In genomic region chr11:120226242-120226641, GRCh38 we compare ENCODE assay signal across 16 cellular contexts. TPM values are rescaled to one million over a fixed set of nuclear protein-coding genes. Genes with fewer than 3 reads are reported as not detected.
"Had no signal": no experiment of that assay in that cellular context is flagged by ENCODE, and none has a peak within 500 bp of the region (broad histone marks: within the 10 kb centered on the region; RNA-seq: fewer than 3 reads in every experiment).

No MANE protein-coding gene starts in this region.

- H2AFZ ChIP-seq: parathyroid adenoma had no signal

- DNase-seq: activated CD4-positive, alpha-beta T cell treated with anti-CD3 and anti-CD28 coated beads, Interleukin-2, amount 10 ng/mL, durations not matched to agents 7 days and 5 days; activated T-cell treated with anti-CD3 and anti-CD28 coated beads for 4 hours; amniotic stem cell; brain microvascular endothelial cell; dorsolateral prefrontal cortex; foreskin fibroblast; SK-N-SH; T-helper 1 cell had no signal

- H3K27me3 ChIP-seq: brain microvascular endothelial cell, dorsolateral prefrontal cortex, upper lobe of left lung had no signal

- H3K4me3 ChIP-seq: skin epidermis, upper lobe of left lung had no signal

- H3K9ac ChIP-seq: parathyroid adenoma, SK-N-SH had no signal

- ATAC-seq: esophagus mucosa, WTC11 had no signal

- H3K9me3 ChIP-seq: SK-N-SH, upper lobe of left lung had no signal

- H3K27ac ChIP-seq: brain microvascular endothelial cell, parathyroid adenoma had no signal

- H3K36me3 ChIP-seq: brain microvascular endothelial cell, upper lobe of left lung had no signal

- H3K4me2 ChIP-seq: SK-N-SH had no signal

RNA-seq across cellular contexts. Expression of gene POU2F3, which starts 13.7 kb away (rescaled TPM):
- total RNA-seq: activated CD4-positive, alpha-beta T cell treated with anti-CD3 and anti-CD28 coated beads, Interleukin-2, amount 10 ng/mL, durations not matched to agents 7 days and 5 days; activated CD8-positive, alpha-beta memory T cell treated with anti-CD3 and anti-CD28 coated beads for 36 hours; chondrocyte; neural crest cell had no signal
